In genomic region chr17:75356260-75356937, GRCh38 we compare ENCODE assay signal across 21 cellular contexts. TPM values are rescaled to one million over a fixed set of nuclear protein-coding genes. Genes with fewer than 3 reads are reported as not detected.
DNase-seq lines count a peak whose midpoint lies in the region; ATAC-seq and TF ChIP-seq lines count a peak whose summit lies in the region.
"Had no signal": no experiment of that assay in that cellular context is flagged by ENCODE, and none has a peak within 500 bp of the region (broad histone marks: within the 10 kb centered on the region; RNA-seq: fewer than 3 reads in every experiment).

No MANE protein-coding gene starts in this region.

- H2BK5ac ChIP-seq in trophoblast cell (ENCODE audit: low read depth, low read length, poor library complexity) (no peak overlapping the region), mesendoderm (ENCODE audit: low read length) (no peak overlapping the region)

- intact Hi-C loops in activated CD4-positive, alpha-beta T cell treated with anti-CD3 and anti-CD28 coated beads for 36 hours (cut with DNase I, micrococcal nuclease), result no loop called here
- intact Hi-C loops in OCI-LY7 (cut with micrococcal nuclease; ENCODE audit: unreplicated experiment) (no loop called here), dorsolateral prefrontal cortex (cut with DNase I) (no loop called here)
- intact Hi-C loops in dendritic cell treated with granulocyte-macrophage colony-stimulating factor and Interleukin-4, amounts not matched to agents 40 ng/mL and 50 ng/mL, for 4 days (cut with micrococcal nuclease), result no loop called here

- H2BK15ac ChIP-seq in mesendoderm (replicated peaks; ENCODE audit: low read depth), result no peak overlapping the region

- no CpG with 5 or more reads among the region's 9 CpGs for WGBS in trophoblast cell (ENCODE audit: extremely low coverage, insufficient coverage, insufficient read length)
- no CpG with 5 or more reads among the region's 9 CpGs for WGBS in mesendoderm (ENCODE audit: extremely low coverage, insufficient coverage, low lambda C conversion rate)

- ATAC-seq in activated CD4-positive, alpha-beta T cell treated with anti-CD3 and anti-CD28 coated beads for 36 hours, result peak; percentile 54
- ATAC-seq: left lung had no signal

- H2BK12ac ChIP-seq in trophoblast cell (ENCODE audit: low read length), result no peak overlapping the region

- no peak overlapping the region for H4K91ac ChIP-seq in trophoblast cell (ENCODE audit: low read depth, low read length)

- H2BK120ac ChIP-seq in trophoblast cell (ENCODE audit: insufficient read depth, low read length, poor library complexity) (no peak overlapping the region), mesendoderm (ENCODE audit: low read depth, low read length) (no peak overlapping the region)

- no peak overlapping the region for H4K5ac ChIP-seq in mesendoderm (ENCODE audit: low read length)

- no peak overlapping the region for H3K56ac ChIP-seq in mesendoderm (ENCODE audit: low read length)

- peak overlapping the region; percentile 67 for H3K27ac Mint-ChIP-seq in activated CD4-positive, alpha-beta T cell treated with anti-CD3 and anti-CD28 coated beads for 36 hours
- H3K27ac Mint-ChIP-seq in dendritic cell treated with granulocyte-macrophage colony-stimulating factor and Interleukin-4, amounts not matched to agents 40 ng/mL and 50 ng/mL, for 4 days, result peak overlapping the region; percentile 18

- CTCF ChIA-PET in activated CD4-positive, alpha-beta T cell treated with anti-CD3 and anti-CD28 coated beads for 36 hours (lab: Charles Lee), result interaction anchor here (0.6 to 1.8 kb wide), 4 partner anchors 8 to 33 kb away, joined by 3 to 5 read pairs (median 4); no protein-coding TSS in a partner anchor
- CTCF ChIA-PET in OCI-LY7 (lab: Charles Lee; ENCODE audit: unreplicated experiment), result no interaction called here

- H3K4me2 ChIP-seq in OCI-LY7 (ENCODE audit: low read length) (no peak overlapping the region), trophoblast cell (ENCODE audit: low read length) (no peak overlapping the region), mesendoderm (ENCODE audit: low read length) (no peak overlapping the region)

- peaks cover 26% of the 10 kb centered on the region for H3K36me3 Mint-ChIP-seq in activated CD4-positive, alpha-beta T cell treated with anti-CD3 and anti-CD28 coated beads for 36 hours (ENCODE audit: low read depth)
- peaks cover 28% of the 10 kb centered on the region for H3K36me3 Mint-ChIP-seq in dendritic cell treated with granulocyte-macrophage colony-stimulating factor and Interleukin-4, amounts not matched to agents 40 ng/mL and 50 ng/mL, for 4 days (ENCODE audit: low read depth)

- no peak overlapping the region for H2AK5ac ChIP-seq in trophoblast cell (ENCODE audit: low read length)
- no peak overlapping the region for H2AK5ac ChIP-seq in mesendoderm (ENCODE audit: low read length)

- BruUV-seq in OCI-LY7 (replicated peaks; lab: Mats Ljungman, UMichigan), result TSS peak; percentile 6

- H3K9me3 ChIP-seq in OCI-LY7 (ENCODE audit: low read length), result peaks cover 5% of the 10 kb centered on the region
- H3K9me3 ChIP-seq in trophoblast cell (ENCODE audit: insufficient read depth, low read depth, low read length), result no peaks in the 10 kb centered on the region
- H3K9me3 ChIP-seq: left lung, ovary, thoracic aorta had no signal

- H3K4me3 Mint-ChIP-seq in activated CD4-positive, alpha-beta T cell treated with anti-CD3 and anti-CD28 coated beads for 36 hours, result no peak overlapping the region
- no peak overlapping the region for H3K4me3 Mint-ChIP-seq in dendritic cell treated with granulocyte-macrophage colony-stimulating factor and Interleukin-4, amounts not matched to agents 40 ng/mL and 50 ng/mL, for 4 days

- no peak overlapping the region for H4K12ac ChIP-seq in trophoblast cell (ENCODE audit: low read depth, low read length)

- no peak overlapping the region for H3K4me3 ChIP-seq in OCI-LY7 (ENCODE audit: low read depth, low read length, poor library complexity, severe bottlenecking)
- H3K4me3 ChIP-seq in trophoblast cell (ENCODE audit: low read depth, low read length), result no peak overlapping the region
- no peak overlapping the region for H3K4me3 ChIP-seq in dorsolateral prefrontal cortex
- H3K4me3 ChIP-seq in mesendoderm (ENCODE audit: low read length), result no peak overlapping the region
- H3K4me3 ChIP-seq: left lung, ovary, thoracic aorta had no signal

- peak overlapping the region; percentile 30 for H3K4ac ChIP-seq in trophoblast cell (ENCODE audit: low read depth, low read length)
- H3K4ac ChIP-seq in mesendoderm (ENCODE audit: low read depth, low read length), result no peak overlapping the region

- H3K18ac ChIP-seq in trophoblast cell (ENCODE audit: low read length) (no peak overlapping the region), mesendoderm (ENCODE audit: low read length) (no peak overlapping the region)

- peaks cover 65% of the 10 kb centered on the region for H3K4me1 Mint-ChIP-seq in activated CD4-positive, alpha-beta T cell treated with anti-CD3 and anti-CD28 coated beads for 36 hours
- H3K4me1 Mint-ChIP-seq in dendritic cell treated with granulocyte-macrophage colony-stimulating factor and Interleukin-4, amounts not matched to agents 40 ng/mL and 50 ng/mL, for 4 days (ENCODE audit: low read depth), result peaks cover 82% of the 10 kb centered on the region

- no peak overlapping the region for H3K27ac ChIP-seq in OCI-LY7 (ENCODE audit: low read depth, low read length, poor library complexity, severe bottlenecking)
- no peak overlapping the region for H3K27ac ChIP-seq in trophoblast cell (ENCODE audit: low read depth, low read length)
- H3K27ac ChIP-seq in dorsolateral prefrontal cortex, result no peak overlapping the region
- no peak overlapping the region for H3K27ac ChIP-seq in mesendoderm (ENCODE audit: low read depth, low read length)
- H3K27ac ChIP-seq: ovary, thoracic aorta had no signal

- H3K23ac ChIP-seq in trophoblast cell (ENCODE audit: low read length) (peak overlapping the region; percentile 11), mesendoderm (ENCODE audit: low read length) (no peak overlapping the region)

- no peak overlapping the region for H3K14ac ChIP-seq in trophoblast cell (ENCODE audit: low read length)

- H3K27me3 ChIP-seq in trophoblast cell (ENCODE audit: insufficient read depth, low read length) (no peaks in the 10 kb centered on the region), dorsolateral prefrontal cortex (no peaks in the 10 kb centered on the region), mesendoderm (ENCODE audit: insufficient read depth, low read length, poor library complexity) (no peaks in the 10 kb centered on the region)
- H3K27me3 ChIP-seq: left lung, ovary had no signal

- POLR2A ChIA-PET in activated CD4-positive, alpha-beta T cell treated with anti-CD3 and anti-CD28 coated beads for 36 hours (lab: Charles Lee), result no interaction called here
- POLR2A ChIA-PET in OCI-LY7 (lab: Charles Lee), result interaction anchor here (0.6 to 2.2 kb wide), 5 partner anchors 12 to 40 kb away, joined by 3 to 18 read pairs (median 3); no protein-coding TSS in a partner anchor

- H3K27me3 Mint-ChIP-seq in activated CD4-positive, alpha-beta T cell treated with anti-CD3 and anti-CD28 coated beads for 36 hours, result no peaks in the 10 kb centered on the region
- H3K27me3 Mint-ChIP-seq in dendritic cell treated with granulocyte-macrophage colony-stimulating factor and Interleukin-4, amounts not matched to agents 40 ng/mL and 50 ng/mL, for 4 days, result no peaks in the 10 kb centered on the region

- peaks cover 40% of the 10 kb centered on the region for H3K4me1 ChIP-seq in OCI-LY7 (ENCODE audit: insufficient read depth, low read length, poor library complexity, severe bottlenecking)
- peaks cover 3 to 4% of the 10 kb centered on the region in 2 experiments for H3K4me1 ChIP-seq in trophoblast cell (ENCODE audit: control insufficient read depth in 1 of 2, insufficient read depth in 2 of 2, low read length in 2 of 2)
- H3K4me1 ChIP-seq in mesendoderm (ENCODE audit: control insufficient read depth, low read depth, low read length), result peaks cover 4% of the 10 kb centered on the region

- DNase-seq in activated CD4-positive, alpha-beta T cell treated with anti-CD3 and anti-CD28 coated beads for 36 hours, result no peak
- no peak for DNase-seq in activated CD4-positive, alpha-beta T cell treated with anti-CD3 and anti-CD28 coated beads for 1 hour
- DNase-seq in OCI-LY7 (ENCODE audit: low spot score) (no peak), trophoblast cell (no peak), dorsolateral prefrontal cortex (no peak), mesendoderm (no peak), kidney tubule cell (ENCODE audit: low spot score) (no peak)
- DNase-seq: activated CD4-positive, alpha-beta T cell treated with anti-CD3 and anti-CD28 coated beads, Interleukin-2, amount 50 U/mL, for 1 hour; C1 segment of cervical spinal cord; DMS79 treated with DMSO at 0.1 percent for 48 hours; Kasumi-1; left lung; NCI-H1105 treated with DMSO at 0.1 percent for 48 hours; NCI-H2107; NCI-H526 treated with DMSO at 0.1 percent for 48 hours; OCI-M1; ovary; SIG-M5; stimulated activated CD4-positive, alpha-beta T cell treated with anti-CD3 and anti-CD28 coated beads, Interleukin-4, amount 100 ng/mL, for 1 hour had no signal

- H3K79me1 ChIP-seq in trophoblast cell (ENCODE audit: low read length), result no peaks in the 10 kb centered on the region
- H3K79me1 ChIP-seq in mesendoderm (ENCODE audit: low read length), result peaks cover 16% of the 10 kb centered on the region

- no peaks in the 10 kb centered on the region for H3K9me3 Mint-ChIP-seq in activated CD4-positive, alpha-beta T cell treated with anti-CD3 and anti-CD28 coated beads for 36 hours (ENCODE audit: low read depth)
- no peaks in the 10 kb centered on the region for H3K9me3 Mint-ChIP-seq in dendritic cell treated with granulocyte-macrophage colony-stimulating factor and Interleukin-4, amounts not matched to agents 40 ng/mL and 50 ng/mL, for 4 days

- H2AFZ ChIP-seq in OCI-LY7 (ENCODE audit: low read length) (no peak overlapping the region), trophoblast cell (ENCODE audit: insufficient read depth, low read length, poor library complexity) (no peak overlapping the region)

- H3K36me3 ChIP-seq in OCI-LY7 (ENCODE audit: insufficient read depth, low read length) (peaks cover 62% of the 10 kb centered on the region), trophoblast cell (ENCODE audit: control insufficient read depth in 1 of 2, insufficient read depth in 2 of 2, low read length in 2 of 2) (no peaks in the 10 kb centered on the region), mesendoderm (ENCODE audit: control insufficient read depth, insufficient read depth, low read length) (no peaks in the 10 kb centered on the region)
- H3K36me3 ChIP-seq: left lung, ovary, thoracic aorta had no signal

- TF ChIP-seq CTCF in OCI-LY7 (conservative IDR thresholded peaks at IDR 0.05; ENCODE audit: low read length), result no peak
- no peak for TF ChIP-seq CTCF in dorsolateral prefrontal cortex (IDR thresholded peaks at IDR 0.05 in 54 of 56, conservative IDR thresholded peaks at IDR 0.05 in 2 of 56; ENCODE audit: low read depth in 1 of 56, partially characterized antibody in 56 of 56)

- H3K79me2 ChIP-seq in OCI-LY7 (ENCODE audit: insufficient read depth, low read depth, low read length) (peaks cover 98% of the 10 kb centered on the region), trophoblast cell (ENCODE audit: control insufficient read depth, insufficient read depth, low read length, poor library complexity) (peaks cover 1% of the 10 kb centered on the region), mesendoderm (ENCODE audit: control insufficient read depth, insufficient read depth, low read length) (peaks cover 24% of the 10 kb centered on the region)

- H3K9ac ChIP-seq in trophoblast cell (ENCODE audit: low read length) (no peak overlapping the region), mesendoderm (ENCODE audit: low read length) (no peak overlapping the region)

- no peaks in the 10 kb centered on the region for H3K9me2 ChIP-seq in OCI-LY7 (ENCODE audit: insufficient read depth, low read length)

- H4K8ac ChIP-seq in trophoblast cell (ENCODE audit: low read depth, low read length) (no peak overlapping the region), mesendoderm (ENCODE audit: low read depth, low read length) (no peak overlapping the region)

- H4K20me1 ChIP-seq in OCI-LY7 (ENCODE audit: insufficient read depth, low read length), result peaks cover 16% of the 10 kb centered on the region; the same call in 1 of the 2 replicates

RNA-seq across cellular contexts. Expression of gene GRB2, which starts 49.1 kb away (rescaled TPM):
- total RNA-seq in activated CD4-positive, alpha-beta T cell treated with anti-CD3 and anti-CD28 coated beads for 36 hours, result 100 to 1,000 TPM; 157 to 168 TPM
- 240 and 244 TPM in 2 replicates for total RNA-seq in OCI-LY7 (2014; rRNA removed; shearing (Covaris generic))
- 294 and 308 TPM in 2 replicates for total RNA-seq in OCI-LY7 (2022)
- polyA plus RNA-seq in trophoblast cell (2013), result 120 and 126 TPM in 2 replicates
- total RNA-seq in dorsolateral prefrontal cortex, result 100 to 1,000 TPM in 110 of 120 experiments, 10 to 100 TPM in 10; 79.0 to 181 (median 137) TPM
- polyA plus RNA-seq in mesendoderm (2013, experiment 1 of 2), result 144 TPM
- 132 TPM for polyA plus RNA-seq in mesendoderm (2013, experiment 2 of 2)
